In the genomic region with DNA sequence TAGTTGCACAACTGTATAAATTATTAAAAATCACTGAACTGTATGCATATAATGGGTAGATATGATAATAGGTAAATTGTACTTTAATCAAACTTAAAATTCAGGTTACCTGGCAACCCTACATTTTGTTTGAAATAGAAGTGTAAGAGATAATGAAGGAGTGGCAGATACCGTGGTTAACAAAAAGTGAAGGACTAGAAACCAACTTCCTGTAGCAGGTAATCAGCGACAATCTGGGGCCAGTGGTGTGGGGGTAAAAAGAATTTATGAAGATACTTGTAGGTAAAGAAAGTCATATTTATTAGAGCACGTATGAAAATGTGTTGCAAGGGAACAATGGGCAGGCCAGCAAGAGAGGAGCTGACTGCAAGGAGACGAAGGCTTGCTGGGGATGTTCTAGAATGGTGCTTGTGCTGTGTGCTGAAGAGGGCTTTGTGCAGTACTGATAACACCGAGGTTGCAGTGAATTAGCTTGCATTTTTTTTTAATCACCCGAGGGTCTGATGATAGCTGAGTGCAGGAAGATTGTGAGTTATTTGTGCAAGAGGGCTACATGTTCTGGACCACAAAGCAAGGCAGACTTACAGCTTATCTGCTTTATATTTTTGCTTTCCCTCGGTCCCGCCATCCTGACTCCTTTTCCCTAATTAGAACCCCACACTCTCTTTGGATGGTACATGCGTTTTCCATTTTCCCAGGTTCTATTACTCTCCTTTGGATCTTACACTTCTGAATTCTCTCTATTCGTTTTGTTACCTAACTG, we compare ENCODE assay signal across 17 cellular contexts. TPM values are rescaled to one million over a fixed set of nuclear protein-coding genes. Genes with fewer than 3 reads are reported as not detected.
DNase-seq lines count a peak whose midpoint lies in the region; ATAC-seq lines count a peak whose summit lies in the region.
"Had no signal": no experiment of that assay in that cellular context is flagged by ENCODE, and none has a peak within 500 bp of the region (broad histone marks: within the 10 kb centered on the region; RNA-seq: fewer than 3 reads in every experiment).

No MANE protein-coding gene starts in this region.

- CTCF ChIA-PET in naive thymus-derived CD4-positive, alpha-beta T cell (lab: Charles Lee) = no interaction called here

- H3K36me3 ChIP-seq in naive thymus-derived CD4-positive, alpha-beta T cell (ENCODE audit: control insufficient read depth in 2 of 3, insufficient read depth in 3 of 3, low read length in 3 of 3) = no peaks in the 10 kb centered on the region
- H3K36me3 ChIP-seq: BE2C had no signal

- DNase-seq in activated naive CD8-positive, alpha-beta T cell treated with anti-CD3 and anti-CD28 coated beads, Interleukin-2, amount 10 ng/mL, durations not matched to agents 7 days and 5 days = no peak
- no peak for DNase-seq in activated naive CD8-positive, alpha-beta T cell treated with anti-CD3 and anti-CD28 coated beads, Interleukin-2, amount 50 U/mL, for 24 hours
- peak; percentile 35 for DNase-seq in Jurkat, Clone E6-1 (ENCODE audit: low read depth, low spot score)
- no peak for DNase-seq in naive thymus-derived CD4-positive, alpha-beta T cell
- DNase-seq in NCI-H446 (lab: John Stamatoyannopoulos, UW) = no peak
- DNase-seq: ACHN; BE2C; Caco-2; CD8-positive, alpha-beta T cell; DND-41; GDM1; GOT3; H9 had no signal

- H3K9me3 Mint-ChIP-seq in activated naive CD8-positive, alpha-beta T cell treated with anti-CD3 and anti-CD28 coated beads, Interleukin-2, amount 10 ng/mL, durations not matched to agents 7 days and 5 days = no peaks in the 10 kb centered on the region
- peaks cover 8% of the 10 kb centered on the region for H3K9me3 Mint-ChIP-seq in activated naive CD8-positive, alpha-beta T cell treated with anti-CD3 and anti-CD28 coated beads, Interleukin-2, amount 50 U/mL, for 24 hours
- no peaks in the 10 kb centered on the region for H3K9me3 Mint-ChIP-seq in activated T-helper 17 cell treated with anti-CD3 and anti-CD28 coated beads, Interleukin-2, amount 50 U/mL, for 72 hours
- H3K9me3 Mint-ChIP-seq in naive thymus-derived CD4-positive, alpha-beta T cell = peaks cover 0 to 9% (median 0%) of the 10 kb centered on the region in 11 donors

- ATAC-seq in activated naive CD8-positive, alpha-beta T cell treated with anti-CD3 and anti-CD28 coated beads, Interleukin-2, amount 10 ng/mL, durations not matched to agents 7 days and 5 days (ENCODE audit: low read depth) = no peak
- no peak for ATAC-seq in activated naive CD8-positive, alpha-beta T cell treated with anti-CD3 and anti-CD28 coated beads, Interleukin-2, amount 50 U/mL, for 24 hours
- no peak for ATAC-seq in activated T-helper 17 cell treated with anti-CD3 and anti-CD28 coated beads, Interleukin-2, amount 50 U/mL, for 72 hours (replicated peaks)
- ATAC-seq in naive thymus-derived CD4-positive, alpha-beta T cell = peak; percentile 38
- no peak for ATAC-seq in HG03139 (IDR thresholded peaks at IDR 0.05; ENCODE audit: unreplicated experiment)
- no peak for ATAC-seq in GM18873 (IDR thresholded peaks at IDR 0.05; ENCODE audit: low FRiP score, unreplicated experiment)
- ATAC-seq: CD8-positive, alpha-beta T cell had no signal

- intact Hi-C loops in naive thymus-derived CD4-positive, alpha-beta T cell (cut with micrococcal nuclease) = no loop called here

- no peaks in the 10 kb centered on the region for H3K9me3 ChIP-seq in naive thymus-derived CD4-positive, alpha-beta T cell (ENCODE audit: control insufficient read depth in 2 of 3, low read length in 3 of 3)
- H3K9me3 ChIP-seq: BE2C, Caco-2 had no signal

- H3K27me3 ChIP-seq in naive thymus-derived CD4-positive, alpha-beta T cell (ENCODE audit: control insufficient read depth in 2 of 2, insufficient read depth in 2 of 2, low read length in 2 of 2) = no peaks in the 10 kb centered on the region

- POLR2A ChIA-PET in activated naive CD8-positive, alpha-beta T cell treated with anti-CD3 and anti-CD28 coated beads, Interleukin-2, amount 10 ng/mL, durations not matched to agents 7 days and 5 days (lab: Charles Lee) = no interaction called here
- POLR2A ChIA-PET in naive thymus-derived CD4-positive, alpha-beta T cell (lab: Charles Lee) = no interaction called here

- H3K4me1 ChIP-seq in naive thymus-derived CD4-positive, alpha-beta T cell (ENCODE audit: control insufficient read depth in 2 of 2, insufficient read depth in 2 of 2, low read length in 2 of 2) = peaks cover 0 to 6% of the 10 kb centered on the region in 2 donors
- H3K4me1 ChIP-seq: BE2C, Caco-2 had no signal

- no peak overlapping the region for H3K27ac Mint-ChIP-seq in activated naive CD8-positive, alpha-beta T cell treated with anti-CD3 and anti-CD28 coated beads, Interleukin-2, amount 10 ng/mL, durations not matched to agents 7 days and 5 days
- H3K27ac Mint-ChIP-seq in activated naive CD8-positive, alpha-beta T cell treated with anti-CD3 and anti-CD28 coated beads, Interleukin-2, amount 50 U/mL, for 24 hours = no peak overlapping the region
- H3K27ac Mint-ChIP-seq in activated T-helper 17 cell treated with anti-CD3 and anti-CD28 coated beads, Interleukin-2, amount 50 U/mL, for 72 hours = no peak overlapping the region
- H3K27ac Mint-ChIP-seq in naive thymus-derived CD4-positive, alpha-beta T cell = no peak overlapping the region
- H3K27ac Mint-ChIP-seq: CD8-positive, alpha-beta T cell; H9 had no signal

- H3K27ac ChIP-seq in naive thymus-derived CD4-positive, alpha-beta T cell (ENCODE audit: low read depth, low read length) = no peak overlapping the region
- H3K27ac ChIP-seq: C4-2B had no signal

- H3K27me3 Mint-ChIP-seq in activated naive CD8-positive, alpha-beta T cell treated with anti-CD3 and anti-CD28 coated beads, Interleukin-2, amount 10 ng/mL, durations not matched to agents 7 days and 5 days = peaks cover 28% of the 10 kb centered on the region
- peaks cover 20% of the 10 kb centered on the region for H3K27me3 Mint-ChIP-seq in activated naive CD8-positive, alpha-beta T cell treated with anti-CD3 and anti-CD28 coated beads, Interleukin-2, amount 50 U/mL, for 24 hours
- peaks cover 7% of the 10 kb centered on the region for H3K27me3 Mint-ChIP-seq in activated T-helper 17 cell treated with anti-CD3 and anti-CD28 coated beads, Interleukin-2, amount 50 U/mL, for 72 hours
- H3K27me3 Mint-ChIP-seq in naive thymus-derived CD4-positive, alpha-beta T cell = peaks cover 9 to 52% (median 20%) of the 10 kb centered on the region in 5 donors

- peak overlapping the region; percentile 4 for H3K4me3 Mint-ChIP-seq in activated naive CD8-positive, alpha-beta T cell treated with anti-CD3 and anti-CD28 coated beads, Interleukin-2, amount 10 ng/mL, durations not matched to agents 7 days and 5 days
- H3K4me3 Mint-ChIP-seq in activated naive CD8-positive, alpha-beta T cell treated with anti-CD3 and anti-CD28 coated beads, Interleukin-2, amount 50 U/mL, for 24 hours = no peak overlapping the region
- H3K4me3 Mint-ChIP-seq in activated T-helper 17 cell treated with anti-CD3 and anti-CD28 coated beads, Interleukin-2, amount 50 U/mL, for 72 hours = peak overlapping the region; percentile 20
- no peak overlapping the region for H3K4me3 Mint-ChIP-seq in naive thymus-derived CD4-positive, alpha-beta T cell
- H3K4me3 Mint-ChIP-seq: CD8-positive, alpha-beta T cell; H9 had no signal

- peaks cover 20% of the 10 kb centered on the region for H3K4me1 Mint-ChIP-seq in activated naive CD8-positive, alpha-beta T cell treated with anti-CD3 and anti-CD28 coated beads, Interleukin-2, amount 10 ng/mL, durations not matched to agents 7 days and 5 days
- peaks cover 34% of the 10 kb centered on the region for H3K4me1 Mint-ChIP-seq in activated naive CD8-positive, alpha-beta T cell treated with anti-CD3 and anti-CD28 coated beads, Interleukin-2, amount 50 U/mL, for 24 hours
- peaks cover 21% of the 10 kb centered on the region for H3K4me1 Mint-ChIP-seq in activated T-helper 17 cell treated with anti-CD3 and anti-CD28 coated beads, Interleukin-2, amount 50 U/mL, for 72 hours
- peaks cover 12 to 26% (median 16%) of the 10 kb centered on the region in 7 donors for H3K4me1 Mint-ChIP-seq in naive thymus-derived CD4-positive, alpha-beta T cell

- H3K4me3 ChIP-seq in Jurkat, Clone E6-1 (ENCODE audit: low read length) = no peak overlapping the region
- no peak overlapping the region for H3K4me3 ChIP-seq in naive thymus-derived CD4-positive, alpha-beta T cell (ENCODE audit: low read length)

- no peaks in the 10 kb centered on the region for H3K36me3 Mint-ChIP-seq in activated naive CD8-positive, alpha-beta T cell treated with anti-CD3 and anti-CD28 coated beads, Interleukin-2, amount 10 ng/mL, durations not matched to agents 7 days and 5 days
- no peaks in the 10 kb centered on the region for H3K36me3 Mint-ChIP-seq in activated naive CD8-positive, alpha-beta T cell treated with anti-CD3 and anti-CD28 coated beads, Interleukin-2, amount 50 U/mL, for 24 hours (ENCODE audit: low read depth)
- no peaks in the 10 kb centered on the region for H3K36me3 Mint-ChIP-seq in activated T-helper 17 cell treated with anti-CD3 and anti-CD28 coated beads, Interleukin-2, amount 50 U/mL, for 72 hours (ENCODE audit: low read depth)
- H3K36me3 Mint-ChIP-seq in naive thymus-derived CD4-positive, alpha-beta T cell = no peaks in the 10 kb centered on the region
- H3K36me3 Mint-ChIP-seq: CD8-positive, alpha-beta T cell had no signal

RNA-seq across cellular contexts. Expression of a gene that starts 4.6 kb away (rescaled TPM):
- total RNA-seq in activated naive CD8-positive, alpha-beta T cell treated with anti-CD3 and anti-CD28 coated beads, Interleukin-2, amount 10 ng/mL, durations not matched to agents 7 days and 5 days = under 1 TPM in 1 of 2 experiments, not detected in 1; 0.23 TPM
- 0.47 TPM for polyA plus RNA-seq in Jurkat, Clone E6-1 (2012; ENCODE audit: insufficient read depth, insufficient read length)
- under 1 TPM; 0.73 to 0.74 TPM for total RNA-seq in activated T-helper 17 cell treated with anti-CD3 and anti-CD28 coated beads, Interleukin-2, amount 50 U/mL, for 72 hours
- under 1 TPM in 4 of 5 experiments, not detected in 1; 0.07 to 0.69 (median 0.21) TPM for total RNA-seq in naive thymus-derived CD4-positive, alpha-beta T cell
- polyA plus RNA-seq in naive thymus-derived CD4-positive, alpha-beta T cell = not detected
- total RNA-seq: CD8-positive, alpha-beta T cell had no signal

Comparison
In these comparisons a context has a peak if more than half of its experiments do, and no peak if none do; other contexts are left out.
1. H3K4me3 Mint-ChIP-seq: peak in activated naive CD8-positive, alpha-beta T cell treated with anti-CD3 and anti-CD28 coated beads, Interleukin-2, amount 10 ng/mL, durations not matched to agents 7 days and 5 days (single experiment) and activated T-helper 17 cell treated with anti-CD3 and anti-CD28 coated beads, Interleukin-2, amount 50 U/mL, for 72 hours (single experiment); none in activated naive CD8-positive, alpha-beta T cell treated with anti-CD3 and anti-CD28 coated beads, Interleukin-2, amount 50 U/mL, for 24 hours (single experiment) and naive thymus-derived CD4-positive, alpha-beta T cell (0 of 10).